8 cellular contexts compared by ENCODE assay signal in the genomic region with DNA sequence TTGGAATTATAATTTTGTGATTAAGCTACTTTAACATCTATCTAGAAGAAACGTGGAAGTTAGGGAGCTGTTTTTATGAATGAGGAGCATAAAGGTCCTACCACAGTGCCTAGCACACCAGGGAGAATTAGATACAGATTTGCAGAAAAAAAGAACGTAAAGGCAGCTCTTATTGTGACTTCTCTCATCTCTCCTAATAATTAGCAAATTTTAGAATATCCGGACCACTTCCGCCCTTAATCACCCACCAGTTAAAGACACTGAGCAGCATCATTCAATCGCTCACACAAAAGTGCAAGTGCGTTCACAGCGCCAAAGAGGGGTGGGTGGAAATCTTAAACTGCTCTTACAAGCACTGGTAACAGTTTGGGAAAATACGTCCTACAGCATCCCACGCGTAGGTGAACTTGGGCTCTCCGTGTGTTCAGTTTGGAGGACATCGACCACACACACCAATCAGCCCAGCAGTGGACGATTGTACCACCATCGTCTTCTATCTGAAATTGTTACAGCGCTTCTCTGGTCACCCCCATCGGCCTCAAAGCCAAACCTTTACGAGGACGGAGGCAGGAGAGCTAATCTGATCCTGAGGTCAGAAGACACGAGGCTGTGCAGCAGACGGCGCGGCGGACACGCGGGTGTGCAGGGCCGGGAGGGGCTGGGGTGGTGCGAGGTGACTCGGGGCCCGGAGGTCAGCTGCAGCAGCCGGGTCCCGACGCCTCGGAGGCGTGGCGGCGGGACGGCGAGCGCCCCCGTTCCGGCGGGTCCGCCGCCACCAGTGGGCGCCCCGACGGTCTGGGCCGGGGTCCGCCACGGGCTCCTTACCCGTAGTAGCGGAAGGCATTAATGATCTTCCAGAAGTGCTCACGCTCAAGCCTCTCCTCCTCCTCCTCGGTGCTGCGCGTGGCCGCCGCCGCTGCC. TPM values are rescaled to one million over a fixed set of nuclear protein-coding genes. Genes with fewer than 3 reads are reported as not detected.
DNase-seq lines count a peak whose midpoint lies in the region; ATAC-seq and TF ChIP-seq lines count a peak whose summit lies in the region.

No MANE protein-coding gene starts in this region.

- no peaks in the 10 kb centered on the region for H3K36me3 ChIP-seq in CD4-positive, CD25-positive, alpha-beta regulatory T cell (ENCODE audit: control insufficient read depth, insufficient read depth, low read length)
- no peaks in the 10 kb centered on the region for H3K36me3 ChIP-seq in cardiac muscle cell

- peak overlapping the region; percentile 89 to 97 (median 94) for H3K27ac Mint-ChIP-seq in CD4-positive, CD25-positive, alpha-beta regulatory T cell
- H3K27ac Mint-ChIP-seq in activated naive CD8-positive, alpha-beta T cell, result peak overlapping the region; percentile 97

- peaks cover 6% of the 10 kb centered on the region for H3K36me3 Mint-ChIP-seq in CD4-positive, CD25-positive, alpha-beta regulatory T cell
- no peaks in the 10 kb centered on the region for H3K36me3 Mint-ChIP-seq in activated naive CD8-positive, alpha-beta T cell

- H3K4me3 ChIP-seq in CD4-positive, CD25-positive, alpha-beta regulatory T cell (ENCODE audit: low read depth, low read length), result peak overlapping the region; percentile 97
- H3K4me3 ChIP-seq in cardiac muscle cell, result peak overlapping the region; percentile 84

- peak; percentile 42 to 71 (median 45) for DNase-seq in CD4-positive, CD25-positive, alpha-beta regulatory T cell
- DNase-seq in RKO (ENCODE audit: low spot score) (peak; percentile 76), cardiac muscle cell (ENCODE audit: low read depth in 1 of 2, low spot score in 1 of 2) (peak; percentile 46 to 70), pons (ENCODE audit: low spot score) (peak; percentile 46), ureter (ENCODE audit: low spot score) (peak; percentile 56)

- H3K4me1 ChIP-seq in CD4-positive, CD25-positive, alpha-beta regulatory T cell (ENCODE audit: control insufficient read depth, insufficient read depth, low read length, poor library complexity, severe bottlenecking), result peaks cover 41% of the 10 kb centered on the region
- H3K4me1 ChIP-seq in cardiac muscle cell (ENCODE audit: low read depth), result peaks cover 30% of the 10 kb centered on the region

- peak overlapping the region; percentile 90 for H3K27ac ChIP-seq in CD4-positive, CD25-positive, alpha-beta regulatory T cell (ENCODE audit: insufficient read depth, low read length, poor library complexity, severe bottlenecking)
- peak overlapping the region; percentile 93 for H3K27ac ChIP-seq in cardiac muscle cell

- peak overlapping the region; percentile 95 to 99 (median 97) for H3K4me3 Mint-ChIP-seq in CD4-positive, CD25-positive, alpha-beta regulatory T cell
- peak overlapping the region; percentile 97 for H3K4me3 Mint-ChIP-seq in activated naive CD8-positive, alpha-beta T cell

- no peak for TF ChIP-seq CTCF in cardiac muscle cell (IDR thresholded peaks at IDR 0.05; ENCODE audit: low read depth, low read length)

- H3K9me3 Mint-ChIP-seq in CD4-positive, CD25-positive, alpha-beta regulatory T cell, result no peaks in the 10 kb centered on the region
- H3K9me3 Mint-ChIP-seq in activated naive CD8-positive, alpha-beta T cell (ENCODE audit: low read depth), result no peaks in the 10 kb centered on the region

- peaks cover 31 to 51% (median 46%) of the 10 kb centered on the region in 4 donors for H3K4me1 Mint-ChIP-seq in CD4-positive, CD25-positive, alpha-beta regulatory T cell
- peaks cover 46% of the 10 kb centered on the region for H3K4me1 Mint-ChIP-seq in activated naive CD8-positive, alpha-beta T cell (ENCODE audit: low read depth)

- H3K27me3 ChIP-seq in CD4-positive, CD25-positive, alpha-beta regulatory T cell (ENCODE audit: control insufficient read depth, insufficient read depth, low read length), result peaks cover 2% of the 10 kb centered on the region
- H3K27me3 ChIP-seq in cardiac muscle cell, result no peaks in the 10 kb centered on the region

- peaks cover 6% of the 10 kb centered on the region for H3K27me3 Mint-ChIP-seq in CD4-positive, CD25-positive, alpha-beta regulatory T cell
- H3K27me3 Mint-ChIP-seq in activated naive CD8-positive, alpha-beta T cell, result no peaks in the 10 kb centered on the region

- peak in 1 of 2 donors; percentile 6 for ATAC-seq in CD4-positive, CD25-positive, alpha-beta regulatory T cell (ENCODE audit: low read depth in 2 of 2)
- ATAC-seq in GM19328 (IDR thresholded peaks at IDR 0.05; ENCODE audit: unreplicated experiment) (peak; percentile 42), HG03439 (IDR thresholded peaks at IDR 0.05; ENCODE audit: unreplicated experiment) (peak; percentile 50)

- H3K9me3 ChIP-seq in CD4-positive, CD25-positive, alpha-beta regulatory T cell (ENCODE audit: control insufficient read depth in 2 of 2, low read length in 2 of 2), result no peaks in the 10 kb centered on the region
- no peaks in the 10 kb centered on the region for H3K9me3 ChIP-seq in cardiac muscle cell (ENCODE audit: low read depth)

RNA-seq across cellular contexts. Expression of gene CARNMT1, which starts 0.6 kb away (rescaled TPM):
- 25.7 TPM for total RNA-seq in CD4-positive, CD25-positive, alpha-beta regulatory T cell
- polyA plus RNA-seq in CD4-positive, CD25-positive, alpha-beta regulatory T cell, result 10 to 100 TPM in 3 of 4 donors, 1 to 10 TPM in 1; 9.5 to 16.3 (median 11.5) TPM
- 44.3 and 112 TPM in 2 replicates for total RNA-seq in cardiac muscle cell
- polyA plus RNA-seq in cardiac muscle cell, result 16.0 and 26.2 TPM in 2 replicates
- 26.9 TPM for total RNA-seq in ureter
